ENCODE assay signal across 15 cellular contexts in genomic region chr15:68057089-68057488, GRCh38. TPM values are rescaled to one million over a fixed set of nuclear protein-coding genes. Genes with fewer than 3 reads are reported as not detected.
A peak's percentile ranks its signal among the peaks of the same experiment; 100 is the strongest.
DNase-seq lines count a peak whose midpoint lies in the region; ATAC-seq and TF ChIP-seq lines count a peak whose summit lies in the region.
"Had no signal": no experiment of that assay in that cellular context is flagged by ENCODE, and none has a peak within 500 bp of the region (broad histone marks: within the 10 kb centered on the region; RNA-seq: fewer than 3 reads in every experiment).

No MANE protein-coding gene starts in this region.

- no peak overlapping the region for H3K27ac Mint-ChIP-seq in activated naive CD4-positive, alpha-beta T cell treated with anti-CD3 and anti-CD28 coated beads, Interleukin-2, amount 50 U/mL, for 24 hours
- H3K27ac Mint-ChIP-seq in type B pancreatic cell, result peak overlapping the region; percentile 97

- H3K27me3 ChIP-seq in iPS-18a (ENCODE audit: control insufficient read depth, insufficient read depth, low read length), result peaks cover 16% of the 10 kb centered on the region
- H3K27me3 ChIP-seq: SJSA1, thyroid gland had no signal

- no peak for DNase-seq in activated naive CD4-positive, alpha-beta T cell (lab: John Stamatoyannopoulos, UW)
- DNase-seq in type B pancreatic cell (ENCODE audit: extremely low spot score, unreplicated experiment), result no peak
- no peak for DNase-seq in NOMO-1 (lab: John Stamatoyannopoulos, UW; ENCODE audit: unreplicated experiment in 2 of 2)
- DNase-seq in left cardiac atrium, result no peak
- DNase-seq: activated B cell treated with CpG ODN at 0.5 μM for 24 hours, DMS 273 treated with DMSO at 0.1 percent for 48 hours, foreskin melanocyte, islet precursor cell, thyroid gland had no signal

- no peaks in the 10 kb centered on the region for H3K9me3 Mint-ChIP-seq in activated naive CD4-positive, alpha-beta T cell treated with anti-CD3 and anti-CD28 coated beads, Interleukin-2, amount 50 U/mL, for 24 hours
- H3K9me3 Mint-ChIP-seq in type B pancreatic cell, result no peaks in the 10 kb centered on the region
- H3K9me3 Mint-ChIP-seq: activated B cell treated with CpG ODN at 0.5 μM for 24 hours had no signal

- H3K9ac ChIP-seq in iPS-18a (ENCODE audit: low read length), result no peak overlapping the region

- H3K36me3 ChIP-seq in iPS-18a (ENCODE audit: control insufficient read depth, low read depth, low read length), result no peaks in the 10 kb centered on the region
- H3K36me3 ChIP-seq: thyroid gland had no signal

- peak overlapping the region; percentile 89 for H3K4me3 ChIP-seq in iPS-18a (ENCODE audit: low read length)
- H3K4me3 ChIP-seq: SJSA1, thyroid gland had no signal

- no peaks in the 10 kb centered on the region for H3K27me3 Mint-ChIP-seq in activated naive CD4-positive, alpha-beta T cell treated with anti-CD3 and anti-CD28 coated beads, Interleukin-2, amount 50 U/mL, for 24 hours
- no peaks in the 10 kb centered on the region for H3K27me3 Mint-ChIP-seq in type B pancreatic cell
- H3K27me3 Mint-ChIP-seq: activated B cell treated with CpG ODN at 0.5 μM for 24 hours had no signal

- no peak for TF ChIP-seq CTCF in VCaP (conservative IDR thresholded peaks at IDR 0.05)
- no peak for TF ChIP-seq CTCF in type B pancreatic cell (conservative IDR thresholded peaks at IDR 0.05)

- peak overlapping the region; percentile 92 for H3K27ac ChIP-seq in VCaP
- no peak overlapping the region for H3K27ac ChIP-seq in iPS-18a (ENCODE audit: low read length)
- H3K27ac ChIP-seq: SJSA1, skin epidermis had no signal

- H3K36me3 Mint-ChIP-seq in activated naive CD4-positive, alpha-beta T cell treated with anti-CD3 and anti-CD28 coated beads, Interleukin-2, amount 50 U/mL, for 24 hours, result no peaks in the 10 kb centered on the region
- H3K36me3 Mint-ChIP-seq in type B pancreatic cell, result peaks cover 7% of the 10 kb centered on the region

- H3K4me3 Mint-ChIP-seq in activated naive CD4-positive, alpha-beta T cell treated with anti-CD3 and anti-CD28 coated beads, Interleukin-2, amount 50 U/mL, for 24 hours, result peak overlapping the region; percentile 95
- peak overlapping the region; percentile 100 for H3K4me3 Mint-ChIP-seq in type B pancreatic cell
- H3K4me3 Mint-ChIP-seq: activated B cell treated with CpG ODN at 0.5 μM for 24 hours had no signal

- peaks cover 36% of the 10 kb centered on the region for H3K4me1 ChIP-seq in iPS-18a (ENCODE audit: control insufficient read depth, low read depth, low read length)

- H3K9me3 ChIP-seq in iPS-18a (ENCODE audit: control insufficient read depth, low read depth, low read length), result no peaks in the 10 kb centered on the region
- H3K9me3 ChIP-seq: SJSA1, thyroid gland had no signal

- H3K4me1 Mint-ChIP-seq in activated naive CD4-positive, alpha-beta T cell treated with anti-CD3 and anti-CD28 coated beads, Interleukin-2, amount 50 U/mL, for 24 hours, result peaks cover 74% of the 10 kb centered on the region
- peaks cover 50% of the 10 kb centered on the region for H3K4me1 Mint-ChIP-seq in type B pancreatic cell (ENCODE audit: unreplicated experiment)

- no peak for ATAC-seq in GM21360 (IDR thresholded peaks at IDR 0.05; ENCODE audit: unreplicated experiment)
- no peak for ATAC-seq in left cardiac atrium

- intact Hi-C loops in left cardiac atrium (cut with DNase I), result loop anchor here in 1 of 2 donors (10.0 kb wide), 1 partner anchor 172 kb away; no protein-coding TSS in a partner anchor

RNA-seq across cellular contexts. Expression of gene PIAS1, which starts 3.0 kb away (rescaled TPM):
- total RNA-seq in type B pancreatic cell (ENCODE audit: low replicate concordance) (56.2 and 67.2 TPM in 2 replicates), left cardiac atrium (10 to 100 TPM; 27.1 to 31.7 TPM)
